2 cellular contexts compared by ENCODE assay signal in the genomic region with DNA sequence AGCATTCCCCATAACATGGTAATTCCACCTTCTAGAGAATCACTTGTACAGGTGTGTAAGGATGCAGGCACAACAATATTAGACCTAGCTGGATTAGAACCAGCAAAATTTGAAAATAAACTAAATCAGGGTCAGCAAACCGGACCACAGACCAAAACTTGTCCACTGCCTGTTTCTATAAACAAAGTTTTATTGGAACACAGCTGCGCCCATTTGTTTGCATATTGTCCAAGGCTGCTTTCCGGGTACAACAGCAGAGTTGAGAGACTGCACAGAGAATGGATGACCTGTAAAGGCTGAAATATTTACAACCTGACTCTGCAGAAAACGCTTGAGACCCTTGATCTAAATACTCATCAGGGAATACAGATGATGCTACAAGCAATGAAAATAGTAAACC.
TF ChIP-seq lines count a peak whose summit lies in the region.

No MANE protein-coding gene starts in this region.

TF ChIP-seq in HepG2, 621 proteins besides CTCF, POLR2A, EP300 and RAD21 (continued from another document):
- TF ChIP-seq FOSL2 (CRISPR knock-in tag; IDR thresholded peaks at IDR 0.05): no peak
- TF ChIP-seq, protein P1, sequence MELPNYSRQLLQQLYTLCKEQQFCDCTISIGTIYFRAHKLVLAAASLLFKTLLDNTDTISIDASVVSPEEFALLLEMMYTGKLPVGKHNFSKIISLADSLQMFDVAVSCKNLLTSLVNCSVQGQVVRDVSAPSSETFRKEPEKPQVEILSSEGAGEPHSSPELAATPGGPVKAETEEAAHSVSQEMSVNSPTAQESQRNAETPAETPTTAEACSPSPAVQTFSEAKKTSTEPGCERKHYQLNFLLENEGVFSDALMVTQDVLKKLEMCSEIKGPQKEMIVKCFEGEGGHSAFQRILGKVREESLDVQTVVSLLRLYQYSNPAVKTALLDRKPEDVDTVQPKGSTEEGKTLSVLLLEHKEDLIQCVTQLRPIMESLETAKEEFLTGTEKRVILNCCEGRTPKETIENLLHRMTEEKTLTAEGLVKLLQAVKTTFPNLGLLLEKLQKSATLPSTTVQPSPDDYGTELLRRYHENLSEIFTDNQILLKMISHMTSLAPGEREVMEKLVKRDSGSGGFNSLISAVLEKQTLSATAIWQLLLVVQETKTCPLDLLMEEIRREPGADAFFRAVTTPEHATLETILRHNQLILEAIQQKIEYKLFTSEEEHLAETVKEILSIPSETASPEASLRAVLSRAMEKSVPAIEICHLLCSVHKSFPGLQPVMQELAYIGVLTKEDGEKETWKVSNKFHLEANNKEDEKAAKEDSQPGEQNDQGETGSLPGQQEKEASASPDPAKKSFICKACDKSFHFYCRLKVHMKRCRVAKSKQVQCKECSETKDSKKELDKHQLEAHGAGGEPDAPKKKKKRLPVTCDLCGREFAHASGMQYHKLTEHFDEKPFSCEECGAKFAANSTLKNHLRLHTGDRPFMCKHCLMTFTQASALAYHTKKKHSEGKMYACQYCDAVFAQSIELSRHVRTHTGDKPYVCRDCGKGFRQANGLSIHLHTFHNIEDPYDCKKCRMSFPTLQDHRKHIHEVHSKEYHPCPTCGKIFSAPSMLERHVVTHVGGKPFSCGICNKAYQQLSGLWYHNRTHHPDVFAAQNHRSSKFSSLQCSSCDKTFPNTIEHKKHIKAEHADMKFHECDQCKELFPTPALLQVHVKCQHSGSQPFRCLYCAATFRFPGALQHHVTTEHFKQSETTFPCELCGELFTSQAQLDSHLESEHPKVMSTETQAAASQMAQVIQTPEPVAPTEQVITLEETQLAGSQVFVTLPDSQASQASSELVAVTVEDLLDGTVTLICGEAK (IDR thresholded peaks at IDR 0.05): no peak
- TF ChIP-seq, protein P1 (CRISPR knock-in tag; IDR thresholded peaks at IDR 0.05): peak; percentile 88
TF ChIP-seq in HepG2: peak in this region for 3.

TF ChIP-seq in K562, 482 proteins besides CTCF, POLR2A, EP300 and RAD21:
- TF ChIP-seq, protein P1 (IDR thresholded peaks at IDR 0.05): peak; percentile 78
- TF ChIP-seq, protein P1 (CRISPR knock-in tag; IDR thresholded peaks at IDR 0.05): no peak
- TF ChIP-seq SMARCA4 (IDR thresholded peaks at IDR 0.05): no peak
